1 cellular context compared by ENCODE assay signal in genomic region chr11:65859134-65859811, GRCh38.
TF ChIP-seq lines count a peak whose summit lies in the region.

No MANE protein-coding gene starts in this region.

TF ChIP-seq in K562, 482 proteins besides CTCF, POLR2A, EP300 and RAD21 (continued from another document and continues in another):
- TF ChIP-seq GMEB1 (CRISPR knock-in tag; IDR thresholded peaks at IDR 0.05) (no peak), BRCA1 (IDR thresholded peaks at IDR 0.05) (no peak), BRCA1 (CRISPR knock-in tag; IDR thresholded peaks at IDR 0.05) (no peak), CBX1 (IDR thresholded peaks at IDR 0.05; ENCODE audit: low read depth) (no peak), DMBX1 (CRISPR knock-in tag; IDR thresholded peaks at IDR 0.05; ENCODE audit: borderline replicate concordance) (no peak), NFE2L1 (tag; IDR thresholded peaks at IDR 0.05; ENCODE audit: borderline replicate concordance, low read depth) (no peak), POU5F1 (IDR thresholded peaks at IDR 0.05; ENCODE audit: borderline replicate concordance, low read depth, low read length, partially characterized antibody) (no peak), ZBTB49 (CRISPR knock-in tag; IDR thresholded peaks at IDR 0.05; ENCODE audit: borderline replicate concordance) (no peak), HOXB6 (CRISPR knock-in tag; IDR thresholded peaks at IDR 0.05; ENCODE audit: borderline replicate concordance) (no peak), ESRRA (IDR thresholded peaks at IDR 0.05; ENCODE audit: borderline replicate concordance, low read depth) (no peak), FIP1L1 (IDR thresholded peaks at IDR 0.05; ENCODE audit: low read depth, low read length, poor library complexity, severe bottlenecking) (peak; percentile 61), ILF3 (IDR thresholded peaks at IDR 0.05; ENCODE audit: borderline replicate concordance) (no peak), PML (IDR thresholded peaks at IDR 0.05; ENCODE audit: low read length) (peak; percentile 82), DDX20 (tag; IDR thresholded peaks at IDR 0.05; ENCODE audit: low read depth) (no peak), ZNF444 (CRISPR knock-in tag; IDR thresholded peaks at IDR 0.05) (no peak), CCNT2 (IDR thresholded peaks at IDR 0.05; ENCODE audit: borderline replicate concordance, extremely low read depth, insufficient read length, low read depth, low read length) (peak; percentile 77), NR2C2 (CRISPR knock-in tag; IDR thresholded peaks at IDR 0.05) (no peak), NR2C2 (tag; IDR thresholded peaks at IDR 0.05) (no peak), TEAD2 (tag; IDR thresholded peaks at IDR 0.05) (0 out of 2 replicates have a peak, but pooled peaks have one; percentile 9), KHSRP (IDR thresholded peaks at IDR 0.05) (no peak), E2F3 (CRISPR knock-in tag; IDR thresholded peaks at IDR 0.05) (no peak), ZNF766 (CRISPR knock-in tag; conservative IDR thresholded peaks at IDR 0.05) (peak; percentile 96), TAF9B (IDR thresholded peaks at IDR 0.05; ENCODE audit: partially characterized antibody) (peak; percentile 68), VEZF1 (CRISPR knock-in tag; IDR thresholded peaks at IDR 0.05) (peak; percentile 99), TEAD1 (CRISPR knock-in tag; IDR thresholded peaks at IDR 0.05) (peak; percentile 74 to 92), ZNF79 (CRISPR knock-in tag; IDR thresholded peaks at IDR 0.05; ENCODE audit: low read depth) (no peak), BACH1 (tag; IDR thresholded peaks at IDR 0.05) (peak; percentile 93), ERF (CRISPR knock-in tag; IDR thresholded peaks at IDR 0.05) (no peak), FOXA3 (CRISPR knock-in tag; conservative IDR thresholded peaks at IDR 0.05 in 1 of 2, IDR thresholded peaks at IDR 0.05 in 1 of 2) (no peak), TAL1 (IDR thresholded peaks at IDR 0.05) (no peak), MYNN (IDR thresholded peaks at IDR 0.05) (peak; percentile 44; the same call in 1 of the 2 replicates), MYNN (CRISPR knock-in tag; IDR thresholded peaks at IDR 0.05) (no peak), SUPT5H (IDR thresholded peaks at IDR 0.05) (peak; percentile 93; the same call in 1 of the 2 replicates), CREB5 (CRISPR knock-in tag; IDR thresholded peaks at IDR 0.05) (no peak), ZSCAN32 (CRISPR knock-in tag; IDR thresholded peaks at IDR 0.05) (no peak), NEUROD1 (IDR thresholded peaks at IDR 0.05; ENCODE audit: borderline replicate concordance, low read depth, low read length, partially characterized antibody) (peak; percentile 67), YY1 (IDR thresholded peaks at IDR 0.05; ENCODE audit: borderline replicate concordance in 1 of 3, control insufficient read depth in 1 of 3, extremely low read depth in 1 of 3, insufficient read depth in 3 of 3, insufficient read length in 1 of 3, insufficient replicate concordance in 2 of 3, low read depth in 1 of 3, low read length in 2 of 3) (peak in 1 of 3 experiments; percentile 1), NCOA1 (IDR thresholded peaks at IDR 0.05; ENCODE audit: low read depth) (no peak), THRB (CRISPR knock-in tag; conservative IDR thresholded peaks at IDR 0.05) (peak; percentile 10; the same call in 1 of the 2 replicates), SIX5 (IDR thresholded peaks at IDR 0.05; ENCODE audit: borderline replicate concordance in 1 of 2, insufficient read depth in 1 of 2, low read depth in 1 of 2, low read length in 2 of 2) (no peak), ZNF12 (CRISPR knock-in tag; IDR thresholded peaks at IDR 0.05) (no peak), FUS (optimal IDR thresholded peaks at IDR 0.05; ENCODE audit: low read depth, low read length) (no peak), NR2F6 (CRISPR knock-in tag; IDR thresholded peaks at IDR 0.05) (no peak), ZFX (CRISPR knock-in tag; IDR thresholded peaks at IDR 0.05) (no peak), FOXK1 (CRISPR knock-in tag; IDR thresholded peaks at IDR 0.05; ENCODE audit: borderline replicate concordance) (no peak), ZNF644 (tag; IDR thresholded peaks at IDR 0.05; ENCODE audit: low read depth) (peak; percentile 97), GATA2 (CRISPR knock-in tag; IDR thresholded peaks at IDR 0.05) (no peak), ZNF253 (CRISPR knock-in tag; conservative IDR thresholded peaks at IDR 0.05) (no peak), MBD1 (CRISPR knock-in tag; IDR thresholded peaks at IDR 0.05) (no peak), MAZ (CRISPR knock-in tag; conservative IDR thresholded peaks at IDR 0.05 in 1 of 2, IDR thresholded peaks at IDR 0.05 in 1 of 2) (peak; percentile 55 to 89; a peak in 3 of 4 replicates), SMAD1 (IDR thresholded peaks at IDR 0.05; ENCODE audit: low read depth, low read length, partially characterized antibody) (peak; percentile 90), ZNF175 (CRISPR knock-in tag; IDR thresholded peaks at IDR 0.05; ENCODE audit: low read depth) (peak; percentile 98), ZNF583 (CRISPR knock-in tag; IDR thresholded peaks at IDR 0.05) (no peak), ARID1B (IDR thresholded peaks at IDR 0.05) (no peak), SREBF1 (IDR thresholded peaks at IDR 0.05; ENCODE audit: borderline replicate concordance, low read depth, low read length) (no peak; the same call in 1 of the 2 replicates), ZNF146 (CRISPR knock-in tag; IDR thresholded peaks at IDR 0.05; ENCODE audit: unreplicated experiment) (no peak), HCFC1 (IDR thresholded peaks at IDR 0.05; ENCODE audit: low read depth, low read length) (peak; percentile 59), U2AF1 (optimal IDR thresholded peaks at IDR 0.05; ENCODE audit: low read depth, low read length) (no peak), TAF1 (IDR thresholded peaks at IDR 0.05; ENCODE audit: control insufficient read depth, extremely low read depth, insufficient read depth, low read length, severe bottlenecking) (peak; percentile 94), GTF2A2 (tag; IDR thresholded peaks at IDR 0.05) (no peak), ZBTB9 (CRISPR knock-in tag; IDR thresholded peaks at IDR 0.05) (no peak), NUFIP1 (IDR thresholded peaks at IDR 0.05; ENCODE audit: partially characterized antibody) (no peak), KDM2B (CRISPR knock-in tag; IDR thresholded peaks at IDR 0.05) (no peak), ZNF584 (CRISPR knock-in tag; IDR thresholded peaks at IDR 0.05; ENCODE audit: low read depth) (peak; percentile 92), ZNF239 (CRISPR knock-in tag; IDR thresholded peaks at IDR 0.05) (peak; percentile 56), ZNF785 (CRISPR knock-in tag; IDR thresholded peaks at IDR 0.05) (no peak), POLR2H (tag; IDR thresholded peaks at IDR 0.05; ENCODE audit: low read depth) (peak; percentile 87)
- TF ChIP-seq, protein P1, sequence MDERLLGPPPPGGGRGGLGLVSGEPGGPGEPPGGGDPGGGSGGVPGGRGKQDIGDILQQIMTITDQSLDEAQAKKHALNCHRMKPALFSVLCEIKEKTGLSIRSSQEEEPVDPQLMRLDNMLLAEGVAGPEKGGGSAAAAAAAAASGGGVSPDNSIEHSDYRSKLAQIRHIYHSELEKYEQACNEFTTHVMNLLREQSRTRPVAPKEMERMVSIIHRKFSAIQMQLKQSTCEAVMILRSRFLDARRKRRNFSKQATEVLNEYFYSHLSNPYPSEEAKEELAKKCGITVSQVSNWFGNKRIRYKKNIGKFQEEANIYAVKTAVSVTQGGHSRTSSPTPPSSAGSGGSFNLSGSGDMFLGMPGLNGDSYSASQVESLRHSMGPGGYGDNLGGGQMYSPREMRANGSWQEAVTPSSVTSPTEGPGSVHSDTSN (CRISPR knock-in tag; IDR thresholded peaks at IDR 0.05; ENCODE audit: low read depth): no peak
- TF ChIP-seq, protein P1 (tag; conservative IDR thresholded peaks at IDR 0.05; ENCODE audit: low read depth): no peak
